In the genomic region with DNA sequence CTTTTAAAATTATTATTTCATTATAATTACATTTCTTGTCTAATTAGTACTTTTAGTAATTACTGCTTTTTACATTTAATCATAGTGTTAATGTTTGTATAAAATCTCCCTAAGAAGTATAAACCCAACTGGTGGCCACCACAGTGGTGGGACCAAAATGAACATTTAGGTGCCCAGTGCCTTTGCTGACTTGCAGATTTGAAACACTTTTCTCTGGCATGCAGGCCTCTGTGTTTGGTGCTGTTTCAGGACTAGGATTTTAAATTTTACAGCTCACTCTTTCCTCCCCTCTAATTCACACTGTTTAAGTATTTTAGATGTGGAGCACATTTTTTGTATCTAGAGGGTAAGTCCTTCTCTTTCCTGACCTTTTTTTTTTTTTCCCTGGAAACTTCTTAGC, we compare ENCODE assay signal across 12 cellular contexts. TPM values are rescaled to one million over a fixed set of nuclear protein-coding genes. Genes with fewer than 3 reads are reported as not detected.
DNase-seq lines count a peak whose midpoint lies in the region; ATAC-seq and TF ChIP-seq lines count a peak whose summit lies in the region.
"Had no signal": no experiment of that assay in that cellular context is flagged by ENCODE, and none has a peak within 500 bp of the region (broad histone marks: within the 10 kb centered on the region; RNA-seq: fewer than 3 reads in every experiment).

No MANE protein-coding gene starts in this region.

- peaks cover 6 to 13% of the 10 kb centered on the region in 2 donors for H3K36me3 Mint-ChIP-seq in activated T-cell treated with anti-CD3 and anti-CD28 coated beads, Interleukin-2, amount 50 U/mL, for 72 hours (ENCODE audit: insufficient read depth in 2 of 2)
- peaks cover 29% of the 10 kb centered on the region for H3K36me3 Mint-ChIP-seq in activated T-helper 1 cell treated with anti-CD3 and anti-CD28 coated beads, Interleukin-12 subunit alpha, Interleukin-12 subunit beta, Interleukin-2, Interleukin-4 antibody, amounts not matched to agents 30 ng/mL and 10 ng/mL and 1 ng/mL, durations not matched to agents 14 hours and 24 hours and 36 hours (ENCODE audit: low read depth)
- H3K36me3 Mint-ChIP-seq in immature natural killer cell: peaks cover 0 to 3% (median 3%) of the 10 kb centered on the region in 3 donors
- peaks cover 25 to 35% of the 10 kb centered on the region in 2 donors for H3K36me3 Mint-ChIP-seq in stimulated activated naive B cell treated with anti-CD40 and anti-IgM and Interleukin-4, amounts not matched to agents 10 μg/mL and 1 μg/mL and 100 μg/mL, for 72 hours

- no peak for ATAC-seq in activated T-cell treated with anti-CD3 and anti-CD28 coated beads, Interleukin-2, amount 50 U/mL, for 72 hours (replicated peaks in 1 of 2)
- ATAC-seq in stimulated activated naive B cell treated with anti-CD40 and anti-IgM and Interleukin-4, amounts not matched to agents 10 μg/mL and 1 μg/mL and 100 μg/mL, for 72 hours (replicated peaks): no peak
- no peak for ATAC-seq in lower lobe of right lung

- H3K27me3 Mint-ChIP-seq in activated T-cell treated with anti-CD3 and anti-CD28 coated beads, Interleukin-2, amount 50 U/mL, for 72 hours (ENCODE audit: low read depth): no peaks in the 10 kb centered on the region
- H3K27me3 Mint-ChIP-seq in activated T-helper 1 cell treated with anti-CD3 and anti-CD28 coated beads, Interleukin-12 subunit alpha, Interleukin-12 subunit beta, Interleukin-2, Interleukin-4 antibody, amounts not matched to agents 30 ng/mL and 10 ng/mL and 1 ng/mL, durations not matched to agents 14 hours and 24 hours and 36 hours (ENCODE audit: insufficient read depth): peaks cover 3% of the 10 kb centered on the region
- H3K27me3 Mint-ChIP-seq in immature natural killer cell (ENCODE audit: low read depth in 3 of 3): peaks cover 0 to 7% (median 6%) of the 10 kb centered on the region in 3 donors
- no peaks in the 10 kb centered on the region for H3K27me3 Mint-ChIP-seq in stimulated activated naive B cell treated with anti-CD40 and anti-IgM and Interleukin-4, amounts not matched to agents 10 μg/mL and 1 μg/mL and 100 μg/mL, for 72 hours

- intact Hi-C loops in activated T-helper 1 cell treated with anti-CD3 and anti-CD28 coated beads, Interleukin-12 subunit alpha, Interleukin-12 subunit beta, Interleukin-2, Interleukin-4 antibody, amounts not matched to agents 30 ng/mL and 10 ng/mL and 1 ng/mL, durations not matched to agents 14 hours and 24 hours and 36 hours (cut with micrococcal nuclease): loop anchor here (1.0 to 5.0 kb wide), 7 partner anchors 33 to 1786 kb away; a partner anchor contains a TSS
- intact Hi-C loops in lower lobe of right lung (cut with DNase I): no loop called here

- H3K27me3 ChIP-seq in lower lobe of right lung (ENCODE audit: low read depth): no peaks in the 10 kb centered on the region

- H3K36me3 ChIP-seq in lower lobe of right lung: no peaks in the 10 kb centered on the region

- DNase-seq in activated T-cell treated with anti-CD3 and anti-CD28 coated beads, Interleukin-2, amount 50 U/mL, for 72 hours: no peak
- no peak for DNase-seq in activated T-cell treated with anti-CD3 and anti-CD28 coated beads, Interleukin-2, amount 50 U/mL, for 1 hour
- no peak for DNase-seq in activated T-helper 1 cell treated with anti-CD3 and anti-CD28 coated beads, Interleukin-12 subunit alpha, Interleukin-12 subunit beta, Interleukin-2, Interleukin-4 antibody, amounts not matched to agents 30 ng/mL and 10 ng/mL and 1 ng/mL, durations not matched to agents 14 hours and 24 hours and 36 hours (ENCODE audit: low spot score)
- DNase-seq in immature natural killer cell: no peak
- no peak for DNase-seq in stimulated activated naive B cell treated with anti-CD40 and anti-IgM and Interleukin-4, amounts not matched to agents 10 μg/mL and 1 μg/mL and 100 μg/mL, for 72 hours
- no peak for DNase-seq in lower lobe of right lung
- no peak for DNase-seq in amniotic stem cell (lab: John Stamatoyannopoulos, UW)
- no peak for DNase-seq in globus pallidus (ENCODE audit: low spot score)
- DNase-seq: central memory CD4-positive, alpha-beta T cell; DMS53; KBM-7 had no signal

- peaks cover 31% of the 10 kb centered on the region for H3K4me1 ChIP-seq in lower lobe of right lung

- peak overlapping the region; percentile 83 to 95 for H3K4me3 Mint-ChIP-seq in activated T-cell treated with anti-CD3 and anti-CD28 coated beads, Interleukin-2, amount 50 U/mL, for 72 hours
- peak overlapping the region; percentile 69 for H3K4me3 Mint-ChIP-seq in activated T-helper 1 cell treated with anti-CD3 and anti-CD28 coated beads, Interleukin-12 subunit alpha, Interleukin-12 subunit beta, Interleukin-2, Interleukin-4 antibody, amounts not matched to agents 30 ng/mL and 10 ng/mL and 1 ng/mL, durations not matched to agents 14 hours and 24 hours and 36 hours
- peak overlapping the region; percentile 69 to 87 (median 83) for H3K4me3 Mint-ChIP-seq in immature natural killer cell
- H3K4me3 Mint-ChIP-seq in stimulated activated naive B cell treated with anti-CD40 and anti-IgM and Interleukin-4, amounts not matched to agents 10 μg/mL and 1 μg/mL and 100 μg/mL, for 72 hours: peak overlapping the region; percentile 45 to 61

- peaks cover 89% of the 10 kb centered on the region for H3K4me1 Mint-ChIP-seq in activated T-cell treated with anti-CD3 and anti-CD28 coated beads, Interleukin-2, amount 50 U/mL, for 72 hours (ENCODE audit: low read depth)
- H3K4me1 Mint-ChIP-seq in activated T-helper 1 cell treated with anti-CD3 and anti-CD28 coated beads, Interleukin-12 subunit alpha, Interleukin-12 subunit beta, Interleukin-2, Interleukin-4 antibody, amounts not matched to agents 30 ng/mL and 10 ng/mL and 1 ng/mL, durations not matched to agents 14 hours and 24 hours and 36 hours (ENCODE audit: low read depth): peaks cover 83% of the 10 kb centered on the region
- peaks cover 86 to 93% of the 10 kb centered on the region in 2 donors for H3K4me1 Mint-ChIP-seq in immature natural killer cell
- peaks cover 50 to 69% of the 10 kb centered on the region in 2 donors for H3K4me1 Mint-ChIP-seq in stimulated activated naive B cell treated with anti-CD40 and anti-IgM and Interleukin-4, amounts not matched to agents 10 μg/mL and 1 μg/mL and 100 μg/mL, for 72 hours

- H3K4me3 ChIP-seq in lower lobe of right lung: no peak overlapping the region

- no peaks in the 10 kb centered on the region for H3K9me3 ChIP-seq in lower lobe of right lung

- TF ChIP-seq CTCF in lower lobe of right lung (IDR thresholded peaks at IDR 0.05): no peak

- peak overlapping the region; percentile 97 for H3K27ac Mint-ChIP-seq in activated T-cell treated with anti-CD3 and anti-CD28 coated beads, Interleukin-2, amount 50 U/mL, for 72 hours
- peak overlapping the region; percentile 73 for H3K27ac Mint-ChIP-seq in activated T-helper 1 cell treated with anti-CD3 and anti-CD28 coated beads, Interleukin-12 subunit alpha, Interleukin-12 subunit beta, Interleukin-2, Interleukin-4 antibody, amounts not matched to agents 30 ng/mL and 10 ng/mL and 1 ng/mL, durations not matched to agents 14 hours and 24 hours and 36 hours
- peak overlapping the region; percentile 93 to 96 (median 94) for H3K27ac Mint-ChIP-seq in immature natural killer cell
- peak overlapping the region; percentile 59 for H3K27ac Mint-ChIP-seq in stimulated activated naive B cell treated with anti-CD40 and anti-IgM and Interleukin-4, amounts not matched to agents 10 μg/mL and 1 μg/mL and 100 μg/mL, for 72 hours

- no peak overlapping the region for H3K27ac ChIP-seq in lower lobe of right lung
- H3K27ac ChIP-seq: epithelial cell of prostate had no signal

- peaks cover under 1 to 3% of the 10 kb centered on the region in 2 donors for H3K9me3 Mint-ChIP-seq in activated T-cell treated with anti-CD3 and anti-CD28 coated beads, Interleukin-2, amount 50 U/mL, for 72 hours
- peaks cover 8% of the 10 kb centered on the region for H3K9me3 Mint-ChIP-seq in activated T-helper 1 cell treated with anti-CD3 and anti-CD28 coated beads, Interleukin-12 subunit alpha, Interleukin-12 subunit beta, Interleukin-2, Interleukin-4 antibody, amounts not matched to agents 30 ng/mL and 10 ng/mL and 1 ng/mL, durations not matched to agents 14 hours and 24 hours and 36 hours
- no peaks in the 10 kb centered on the region for H3K9me3 Mint-ChIP-seq in immature natural killer cell
- H3K9me3 Mint-ChIP-seq in stimulated activated naive B cell treated with anti-CD40 and anti-IgM and Interleukin-4, amounts not matched to agents 10 μg/mL and 1 μg/mL and 100 μg/mL, for 72 hours: peaks cover 0 to 1% of the 10 kb centered on the region in 2 donors

RNA-seq across cellular contexts. Expression of a gene that starts 17.5 kb away (rescaled TPM):
- total RNA-seq in activated T-cell treated with anti-CD3 and anti-CD28 coated beads, Interleukin-2, amount 50 U/mL, for 72 hours: 10 to 100 TPM; 76.7 to 80.3 TPM
- 52.1 and 56.3 TPM in 2 replicates for total RNA-seq in activated T-helper 1 cell treated with anti-CD3 and anti-CD28 coated beads, Interleukin-12 subunit alpha, Interleukin-12 subunit beta, Interleukin-2, Interleukin-4 antibody, amounts not matched to agents 30 ng/mL and 10 ng/mL and 1 ng/mL, durations not matched to agents 14 hours and 24 hours and 36 hours
- 100 to 1,000 TPM; 114 to 130 (median 115) TPM for polyA plus RNA-seq in immature natural killer cell
- 44.5 TPM for total RNA-seq in lower lobe of right lung

RNA-seq across cellular contexts. Expression of a gene that starts 40.1 kb away (rescaled TPM):
- 10 to 100 TPM; 12.4 to 17.3 TPM for total RNA-seq in activated T-cell treated with anti-CD3 and anti-CD28 coated beads, Interleukin-2, amount 50 U/mL, for 72 hours
- 12.0 and 15.9 TPM in 2 replicates for total RNA-seq in activated T-helper 1 cell treated with anti-CD3 and anti-CD28 coated beads, Interleukin-12 subunit alpha, Interleukin-12 subunit beta, Interleukin-2, Interleukin-4 antibody, amounts not matched to agents 30 ng/mL and 10 ng/mL and 1 ng/mL, durations not matched to agents 14 hours and 24 hours and 36 hours
- 10 to 100 TPM; 10.1 to 30.0 (median 21.1) TPM for polyA plus RNA-seq in immature natural killer cell
- total RNA-seq in lower lobe of right lung: 0.38 TPM
